In the genomic region with DNA sequence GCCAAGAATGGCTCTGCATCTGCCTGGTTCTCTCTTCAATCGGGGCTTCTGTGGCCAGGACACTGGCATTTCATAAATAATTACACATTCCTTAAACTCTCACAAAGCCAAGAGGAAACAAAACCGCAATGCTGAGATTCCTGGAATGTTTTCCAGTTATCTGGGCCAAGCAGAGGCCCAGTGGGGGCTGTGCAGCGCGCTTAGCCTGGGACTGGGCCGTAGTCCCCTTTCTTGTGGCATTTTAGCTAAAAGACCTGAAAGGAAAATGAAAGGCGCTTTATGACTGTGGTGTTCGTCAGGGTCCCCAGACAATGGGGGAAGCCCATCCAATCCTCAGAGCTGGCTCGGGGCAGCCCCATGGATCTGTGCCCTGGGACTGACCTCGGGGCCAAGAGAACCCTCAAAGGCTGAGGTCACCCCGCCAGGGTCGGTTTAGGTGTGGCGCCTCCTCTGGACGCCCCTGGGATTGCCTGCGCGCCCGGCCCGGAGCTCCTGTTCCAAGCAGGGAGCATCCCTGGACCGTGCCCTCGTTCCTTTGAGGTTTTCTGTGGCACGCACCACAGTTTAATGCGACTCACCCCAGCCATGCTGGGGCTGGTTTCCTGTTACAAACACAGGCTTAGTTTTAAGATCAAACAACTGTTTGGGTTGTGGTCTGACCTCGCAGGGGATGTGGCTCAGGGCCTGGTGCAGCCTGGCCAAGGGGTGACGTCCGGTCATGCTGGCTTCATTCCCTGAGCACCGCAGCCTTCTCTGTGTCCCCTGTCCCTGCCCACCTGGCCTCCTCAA, we compare ENCODE assay signal across 8 cellular contexts. TPM values are rescaled to one million over a fixed set of nuclear protein-coding genes. Genes with fewer than 3 reads are reported as not detected.
A peak's percentile ranks its signal among the peaks of the same experiment; 100 is the strongest.
DNase-seq lines count a peak whose midpoint lies in the region; ATAC-seq and TF ChIP-seq lines count a peak whose summit lies in the region.

No MANE protein-coding gene starts in this region.

- no peaks in the 10 kb centered on the region for H4K20me1 ChIP-seq in Karpas-422 (ENCODE audit: insufficient read depth, low read depth, low read length)

- H3K4me3 ChIP-seq in mucosa of descending colon (no peak overlapping the region), Karpas-422 (ENCODE audit: low read length) (no peak overlapping the region)

- no peak overlapping the region for H3K4me2 ChIP-seq in Karpas-422 (ENCODE audit: low read depth, low read length, poor library complexity, severe bottlenecking)

- peaks cover 19% of the 10 kb centered on the region for H3K27me3 Mint-ChIP-seq in activated CD4-positive, alpha-beta T cell treated with anti-CD3 and anti-CD28 coated beads for 36 hours
- peaks cover 47% of the 10 kb centered on the region for H3K27me3 Mint-ChIP-seq in chondrocyte (ENCODE audit: low read depth)

- H3K36me3 ChIP-seq in mucosa of descending colon (ENCODE audit: low read depth) = no peaks in the 10 kb centered on the region
- no peaks in the 10 kb centered on the region for H3K36me3 ChIP-seq in Karpas-422 (ENCODE audit: insufficient read depth, low read length)

- H3K36me3 Mint-ChIP-seq in activated CD4-positive, alpha-beta T cell treated with anti-CD3 and anti-CD28 coated beads for 36 hours (ENCODE audit: low read depth) = no peaks in the 10 kb centered on the region
- H3K36me3 Mint-ChIP-seq in chondrocyte (ENCODE audit: low read depth) = peaks cover 6% of the 10 kb centered on the region

- no peak overlapping the region for H3K9ac ChIP-seq in Karpas-422 (ENCODE audit: low read length)

- H3K9me3 ChIP-seq in mucosa of descending colon (no peaks in the 10 kb centered on the region), Karpas-422 (ENCODE audit: low read length) (no peaks in the 10 kb centered on the region)

- H3K9me2 ChIP-seq in Karpas-422 (replicated peaks; ENCODE audit: insufficient read depth, low read length) = no peaks in the 10 kb centered on the region

- no peaks in the 10 kb centered on the region for H3K9me3 Mint-ChIP-seq in activated CD4-positive, alpha-beta T cell treated with anti-CD3 and anti-CD28 coated beads for 36 hours (ENCODE audit: low read depth)
- no peaks in the 10 kb centered on the region for H3K9me3 Mint-ChIP-seq in chondrocyte (ENCODE audit: low read depth)

- peaks cover 26% of the 10 kb centered on the region for H3K4me1 Mint-ChIP-seq in activated CD4-positive, alpha-beta T cell treated with anti-CD3 and anti-CD28 coated beads for 36 hours
- H3K4me1 Mint-ChIP-seq in chondrocyte (ENCODE audit: low read depth) = peaks cover 28% of the 10 kb centered on the region

- H3K27ac Mint-ChIP-seq in activated CD4-positive, alpha-beta T cell treated with anti-CD3 and anti-CD28 coated beads for 36 hours = peak overlapping the region; percentile 49
- H3K27ac Mint-ChIP-seq in chondrocyte (ENCODE audit: unreplicated experiment) = peak overlapping the region; percentile 55

- CTCF ChIA-PET in activated CD4-positive, alpha-beta T cell treated with anti-CD3 and anti-CD28 coated beads for 36 hours (lab: Charles Lee) = interaction anchor here (0.6 to 1.1 kb wide), 5 partner anchors 23 to 280 kb away, joined by 3 to 6 read pairs (median 4); no protein-coding TSS in a partner anchor

- peak; percentile 86 for ATAC-seq in activated CD4-positive, alpha-beta T cell treated with anti-CD3 and anti-CD28 coated beads for 36 hours
- ATAC-seq in HG02623 (IDR thresholded peaks at IDR 0.05; ENCODE audit: unreplicated experiment) (peak; percentile 62), mucosa of descending colon (peak; percentile 25)

- intact Hi-C loops in activated CD4-positive, alpha-beta T cell treated with anti-CD3 and anti-CD28 coated beads for 36 hours (cut with DNase I, micrococcal nuclease) = loop anchor here (1.0 to 10.0 kb wide), 2 partner anchors 45 to 48 kb away; partner anchors contain the start of gene NKD2 (in 1 of the 2)
- intact Hi-C loops in mucosa of descending colon (cut with DNase I, micrococcal nuclease) = no loop called here

- POLR2A ChIA-PET in activated CD4-positive, alpha-beta T cell treated with anti-CD3 and anti-CD28 coated beads for 36 hours (lab: Charles Lee) = no interaction called here

- peak; percentile 81 for TF ChIP-seq CTCF in chondrocyte (IDR thresholded peaks at IDR 0.05)
- TF ChIP-seq CTCF in mucosa of descending colon (IDR thresholded peaks at IDR 0.05) = no peak

- H3K4me1 ChIP-seq in mucosa of descending colon (ENCODE audit: low read depth) (peaks cover 6% of the 10 kb centered on the region), Karpas-422 (ENCODE audit: low read length) (no peaks in the 10 kb centered on the region)

- H2AFZ ChIP-seq in Karpas-422 (ENCODE audit: low read length) = no peak overlapping the region

- H3K27ac ChIP-seq in Karpas-422 (ENCODE audit: low read length) = no peak overlapping the region

- H3K27me3 ChIP-seq in Karpas-422 (ENCODE audit: low read length) = no peaks in the 10 kb centered on the region

- H3K79me2 ChIP-seq in Karpas-422 (ENCODE audit: low read length) = no peaks in the 10 kb centered on the region

- peak; percentile 78 for DNase-seq in activated CD4-positive, alpha-beta T cell treated with anti-CD3 and anti-CD28 coated beads for 36 hours
- DNase-seq in activated CD4-positive, alpha-beta T cell treated with anti-CD3 and anti-CD28 coated beads, Interleukin-2, amount 50 U/mL, for 1 hour = no peak
- DNase-seq in RPMI7951 (ENCODE audit: low read depth) (peak; percentile 99), chondrocyte (ENCODE audit: low spot score) (no peak), mucosa of descending colon (peak in 2 of 3 donors; percentile 25 to 57), Karpas-422 (no peak), NCI-H82 (lab: John Stamatoyannopoulos, UW) (no peak)

- no peak overlapping the region for H3K4me3 Mint-ChIP-seq in activated CD4-positive, alpha-beta T cell treated with anti-CD3 and anti-CD28 coated beads for 36 hours
- peak overlapping the region; percentile 7 for H3K4me3 Mint-ChIP-seq in chondrocyte (ENCODE audit: unreplicated experiment)

RNA-seq across cellular contexts. Expression of gene NKD2, which starts 51.5 kb away (rescaled TPM):
- 1 to 10 TPM in 1 of 2 experiments, under 1 TPM in 1; 0.86 to 1.1 TPM for total RNA-seq in activated CD4-positive, alpha-beta T cell treated with anti-CD3 and anti-CD28 coated beads for 36 hours
- 24.6 and 27.2 TPM in 2 replicates for total RNA-seq in RPMI7951 (2014; rRNA removed; shearing (Covaris generic))
- total RNA-seq in chondrocyte = not detected in 3 replicates
- total RNA-seq in mucosa of descending colon = 1 to 10 TPM in 2 of 3 donors, under 1 TPM in 1; 0.93 to 3.7 (median 2.1) TPM
- not detected in 2 replicates for total RNA-seq in Karpas-422 (2014; rRNA removed; shearing (Covaris generic); ENCODE audit: low replicate concordance)

Comparison
In these comparisons a context has a peak if more than half of its experiments do, and no peak if none do; other contexts are left out.
1. DNase-seq: peak in activated CD4-positive, alpha-beta T cell treated with anti-CD3 and anti-CD28 coated beads for 36 hours (single experiment), RPMI7951 (single experiment) and mucosa of descending colon (2 of 3); none in activated CD4-positive, alpha-beta T cell treated with anti-CD3 and anti-CD28 coated beads, Interleukin-2, amount 50 U/mL, for 1 hour (single experiment), chondrocyte (single experiment), Karpas-422 (single experiment) and NCI-H82 (single experiment).
2. ATAC-seq: peak in every context shown above with its lines; median percentile 86 in activated CD4-positive, alpha-beta T cell treated with anti-CD3 and anti-CD28 coated beads for 36 hours; 62 in HG02623; 25 in mucosa of descending colon.
3. intact Hi-C loops: an anchor here in activated CD4-positive, alpha-beta T cell treated with anti-CD3 and anti-CD28 coated beads for 36 hours (1.0 to 10.0 kb wide); none called in mucosa of descending colon.